1 cellular context compared by ENCODE assay signal in the genomic region with DNA sequence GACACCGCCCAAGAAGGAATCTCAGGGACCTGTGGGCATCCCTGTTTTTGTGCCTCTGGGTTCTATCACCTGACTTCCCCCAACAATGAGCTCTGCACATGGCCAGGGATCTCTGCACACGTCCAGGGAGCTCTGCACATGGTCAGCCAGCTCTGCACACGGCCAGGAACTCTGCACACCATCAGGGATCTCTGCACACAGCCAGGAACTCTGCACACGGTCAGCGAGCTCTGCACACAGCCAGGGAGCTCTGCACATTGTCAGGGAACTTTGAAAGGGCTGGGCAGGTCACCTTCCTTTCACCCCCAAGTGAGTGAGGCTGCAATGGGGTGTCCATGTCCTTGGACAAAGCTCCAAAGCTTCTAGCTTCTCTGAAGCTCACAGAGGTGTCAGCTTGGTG.
TF ChIP-seq lines count a peak whose summit lies in the region.

No MANE protein-coding gene starts in this region.

TF ChIP-seq in HepG2, 621 proteins besides CTCF, POLR2A, EP300 and RAD21:
- TF ChIP-seq DMAP1 (CRISPR knock-in tag; IDR thresholded peaks at IDR 0.05) (0 out of 2 replicates have a peak, but pooled peaks have one; percentile 25), ETV5 (CRISPR knock-in tag; IDR thresholded peaks at IDR 0.05; ENCODE audit: borderline replicate concordance) (no peak), MNT (IDR thresholded peaks at IDR 0.05) (peak; percentile 52), KLF6 (CRISPR knock-in tag; IDR thresholded peaks at IDR 0.05) (no peak), SOX6 (IDR thresholded peaks at IDR 0.05) (no peak), SOX6 (CRISPR knock-in tag; IDR thresholded peaks at IDR 0.05) (0 out of 2 replicates have a peak, but pooled peaks have one; percentile 6), CHCHD3 (CRISPR knock-in tag; IDR thresholded peaks at IDR 0.05) (no peak), NFE2L1 (CRISPR knock-in tag; IDR thresholded peaks at IDR 0.05; ENCODE audit: borderline replicate concordance) (0 out of 2 replicates have a peak, but pooled peaks have one; percentile 54), TMF1 (CRISPR knock-in tag; IDR thresholded peaks at IDR 0.05; ENCODE audit: low read depth) (peak; percentile 38; the same call in 1 of the 2 replicates), ZNF354B (CRISPR knock-in tag; IDR thresholded peaks at IDR 0.05) (0 out of 2 replicates have a peak, but pooled peaks have one; percentile 51), GTF2F1 (IDR thresholded peaks at IDR 0.05; ENCODE audit: low read length) (no peak), ZNF572 (CRISPR knock-in tag; IDR thresholded peaks at IDR 0.05) (0 out of 2 replicates have a peak, but pooled peaks have one; percentile 42), RXRB (CRISPR knock-in tag; IDR thresholded peaks at IDR 0.05; ENCODE audit: borderline replicate concordance) (no peak), ARHGAP35 (CRISPR knock-in tag; IDR thresholded peaks at IDR 0.05; ENCODE audit: borderline replicate concordance) (0 out of 2 replicates have a peak, but pooled peaks have one; percentile 21), ZNF280B (CRISPR knock-in tag; IDR thresholded peaks at IDR 0.05; ENCODE audit: borderline replicate concordance) (peak; percentile 53; the same call in 1 of the 2 replicates), SNAPC4 (CRISPR knock-in tag; IDR thresholded peaks at IDR 0.05) (0 out of 2 replicates have a peak, but pooled peaks have one; percentile 20), CENPX (CRISPR knock-in tag; IDR thresholded peaks at IDR 0.05) (no peak), ZNF296 (CRISPR knock-in tag; conservative IDR thresholded peaks at IDR 0.05) (0 out of 2 replicates have a peak, but pooled peaks have one; percentile 39), REPIN1 (CRISPR knock-in tag; IDR thresholded peaks at IDR 0.05; ENCODE audit: borderline replicate concordance, low read depth) (peak; percentile 24; the same call in 1 of the 2 replicates), TBX2 (CRISPR knock-in tag; IDR thresholded peaks at IDR 0.05; ENCODE audit: borderline replicate concordance) (0 out of 2 replicates have a peak, but pooled peaks have one; percentile 29), MTF1 (CRISPR knock-in tag; IDR thresholded peaks at IDR 0.05) (peak; percentile 98), MYNN (CRISPR knock-in tag; IDR thresholded peaks at IDR 0.05; ENCODE audit: low read depth) (0 out of 2 replicates have a peak, but pooled peaks have one; percentile 11), AGO1 (IDR thresholded peaks at IDR 0.05; ENCODE audit: low read depth, low read length, poor library complexity, severe bottlenecking) (peak; percentile 8), ZNF292 (CRISPR knock-in tag; IDR thresholded peaks at IDR 0.05; ENCODE audit: borderline replicate concordance, low read depth) (peak; percentile 36; the same call in 1 of the 2 replicates), NR2F6 (IDR thresholded peaks at IDR 0.05) (no peak), NR2F6 (CRISPR knock-in tag; IDR thresholded peaks at IDR 0.05) (no peak), SAP130 (CRISPR knock-in tag; IDR thresholded peaks at IDR 0.05; ENCODE audit: low read depth) (0 out of 2 replicates have a peak, but pooled peaks have one; percentile 3), KLF13 (CRISPR knock-in tag; IDR thresholded peaks at IDR 0.05) (peak; percentile 39; the same call in 1 of the 2 replicates), MYC (CRISPR knock-in tag; IDR thresholded peaks at IDR 0.05; ENCODE audit: borderline replicate concordance) (peak; percentile 70; the same call in 1 of the 2 replicates), ZNF503 (CRISPR knock-in tag; IDR thresholded peaks at IDR 0.05) (no peak), ZNF253 (CRISPR knock-in tag; IDR thresholded peaks at IDR 0.05; ENCODE audit: borderline replicate concordance) (0 out of 2 replicates have a peak, but pooled peaks have one; percentile 26), EED (CRISPR knock-in tag; IDR thresholded peaks at IDR 0.05) (0 out of 2 replicates have a peak, but pooled peaks have one; percentile 29), EEA1 (CRISPR knock-in tag; IDR thresholded peaks at IDR 0.05; ENCODE audit: borderline replicate concordance) (peak; percentile 66; the same call in 1 of the 2 replicates), THAP9 (CRISPR knock-in tag; IDR thresholded peaks at IDR 0.05; ENCODE audit: borderline replicate concordance) (peak; percentile 8; the same call in 1 of the 2 replicates), POGZ (CRISPR knock-in tag; IDR thresholded peaks at IDR 0.05) (0 out of 2 replicates have a peak, but pooled peaks have one; percentile 3)
- TF ChIP-seq, protein P1, sequence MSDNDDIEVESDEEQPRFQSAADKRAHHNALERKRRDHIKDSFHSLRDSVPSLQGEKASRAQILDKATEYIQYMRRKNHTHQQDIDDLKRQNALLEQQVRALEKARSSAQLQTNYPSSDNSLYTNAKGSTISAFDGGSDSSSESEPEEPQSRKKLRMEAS (IDR thresholded peaks at IDR 0.05), result peak; percentile 70; the same call in 1 of the 2 replicates
- TF ChIP-seq, protein P2, sequence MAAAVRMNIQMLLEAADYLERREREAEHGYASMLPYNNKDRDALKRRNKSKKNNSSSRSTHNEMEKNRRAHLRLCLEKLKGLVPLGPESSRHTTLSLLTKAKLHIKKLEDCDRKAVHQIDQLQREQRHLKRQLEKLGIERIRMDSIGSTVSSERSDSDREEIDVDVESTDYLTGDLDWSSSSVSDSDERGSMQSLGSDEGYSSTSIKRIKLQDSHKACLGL (CRISPR knock-in tag; IDR thresholded peaks at IDR 0.05), result 0 out of 2 replicates have a peak, but pooled peaks have one; percentile 8
- TF ChIP-seq, protein P3, sequence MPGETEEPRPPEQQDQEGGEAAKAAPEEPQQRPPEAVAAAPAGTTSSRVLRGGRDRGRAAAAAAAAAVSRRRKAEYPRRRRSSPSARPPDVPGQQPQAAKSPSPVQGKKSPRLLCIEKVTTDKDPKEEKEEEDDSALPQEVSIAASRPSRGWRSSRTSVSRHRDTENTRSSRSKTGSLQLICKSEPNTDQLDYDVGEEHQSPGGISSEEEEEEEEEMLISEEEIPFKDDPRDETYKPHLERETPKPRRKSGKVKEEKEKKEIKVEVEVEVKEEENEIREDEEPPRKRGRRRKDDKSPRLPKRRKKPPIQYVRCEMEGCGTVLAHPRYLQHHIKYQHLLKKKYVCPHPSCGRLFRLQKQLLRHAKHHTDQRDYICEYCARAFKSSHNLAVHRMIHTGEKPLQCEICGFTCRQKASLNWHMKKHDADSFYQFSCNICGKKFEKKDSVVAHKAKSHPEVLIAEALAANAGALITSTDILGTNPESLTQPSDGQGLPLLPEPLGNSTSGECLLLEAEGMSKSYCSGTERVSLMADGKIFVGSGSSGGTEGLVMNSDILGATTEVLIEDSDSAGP (CRISPR knock-in tag; IDR thresholded peaks at IDR 0.05; ENCODE audit: borderline replicate concordance), result 0 out of 2 replicates have a peak, but pooled peaks have one; percentile 11
